ENCODE assay signal across 10 cellular contexts in the genomic region with DNA sequence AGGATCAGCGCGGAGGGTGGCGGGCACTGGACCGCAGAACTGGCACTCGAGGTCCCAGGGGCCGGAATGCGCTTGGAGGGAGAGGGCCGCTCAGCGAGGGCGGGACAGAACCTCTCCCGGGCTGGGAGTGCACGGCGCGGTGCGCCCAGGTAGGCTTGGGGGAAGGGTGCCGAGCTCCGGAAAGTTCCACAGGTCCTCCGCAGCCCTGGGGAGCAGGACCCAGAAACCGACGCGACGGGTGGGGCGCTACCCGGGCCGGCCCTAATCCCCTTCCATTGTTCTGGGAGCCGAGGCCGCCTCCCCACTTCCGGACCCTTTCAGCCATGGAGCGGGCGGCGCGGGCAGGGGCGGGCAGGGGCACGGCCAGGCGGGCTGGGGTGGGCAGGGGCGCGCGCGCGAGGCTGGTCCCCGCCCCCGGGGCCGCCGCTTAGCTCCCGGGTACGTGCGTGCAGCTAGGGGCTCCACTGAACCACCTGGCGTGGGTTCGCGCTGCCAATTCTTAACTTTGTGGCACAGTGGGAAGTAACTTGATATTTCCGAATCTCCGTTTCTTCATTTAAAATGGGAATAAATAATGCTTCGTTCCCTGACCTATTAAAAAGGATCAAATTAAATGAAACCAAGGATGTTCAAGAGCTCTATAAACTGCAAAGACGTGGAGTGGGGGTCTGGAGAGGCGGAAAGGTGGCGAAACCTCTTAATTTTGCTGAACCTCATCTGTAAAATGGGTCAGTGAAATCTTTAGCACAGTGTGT. TPM values are rescaled to one million over a fixed set of nuclear protein-coding genes. Genes with fewer than 3 reads are reported as not detected.
A peak's percentile ranks its signal among the peaks of the same experiment; 100 is the strongest.
DNase-seq lines count a peak whose midpoint lies in the region; ATAC-seq, FAIRE-seq and TF ChIP-seq lines count a peak whose summit lies in the region.
"Had no signal": no experiment of that assay in that cellular context is flagged by ENCODE, and none has a peak within 500 bp of the region (broad histone marks: within the 10 kb centered on the region; RNA-seq: fewer than 3 reads in every experiment).

No MANE protein-coding gene starts in this region.

- FAIRE-seq in frontal cortex (lab: Jason Lieb, UNC), result no peak

- H3K9ac ChIP-seq in duodenal mucosa (ENCODE audit: low read depth in 1 of 2, low read length in 2 of 2), result peak overlapping the region in 1 of 2 donors; percentile 18

- no peaks in the 10 kb centered on the region for H3K9me3 ChIP-seq in duodenal mucosa (ENCODE audit: control insufficient read depth in 1 of 2, low read length in 2 of 2)
- no peaks in the 10 kb centered on the region for H3K9me3 ChIP-seq in mesodermal cell (ENCODE audit: control insufficient read depth, low read length)
- no peaks in the 10 kb centered on the region for H3K9me3 ChIP-seq in upper lobe of right lung

- intact Hi-C loops in upper lobe of right lung (cut with DNase I), result no loop called here

- H3K4me3 Mint-ChIP-seq in activated T-cell treated with anti-CD3 and anti-CD28 coated beads, Interleukin-2, amount 50 U/mL, for 72 hours, result peak overlapping the region; percentile 60 to 72

- DNase-seq in activated T-cell treated with anti-CD3 and anti-CD28 coated beads, Interleukin-2, amount 50 U/mL, for 72 hours, result no peak
- DNase-seq in activated T-cell treated with anti-CD3 and anti-CD28 coated beads, Interleukin-2, amount 50 U/mL, for 1 hour, result no peak
- DNase-seq in upper lobe of right lung (no peak), T-helper 1 cell (no peak), frontal cortex (ENCODE audit: low spot score in 2 of 2) (no peak)
- no peak for DNase-seq in stimulated activated CD4-positive, alpha-beta T cell treated with anti-CD3 and anti-CD28 coated beads, Interleukin-2, amount 100 ng/mL, for 24 hours
- DNase-seq: DND-41 had no signal

- WGBS in mesodermal cell (ENCODE audit: insufficient coverage in 2 of 2), 2 experiments, result 9 to 10% methylated on average over 29 to 50 of the region's 56 CpGs

- H3K27ac ChIP-seq in duodenal mucosa (ENCODE audit: low read depth, low read length), result no peak overlapping the region
- no peak overlapping the region for H3K27ac ChIP-seq in mesodermal cell (ENCODE audit: low read depth, low read length, severe bottlenecking)
- no peak overlapping the region for H3K27ac ChIP-seq in upper lobe of right lung

- no peak overlapping the region for H3K27ac Mint-ChIP-seq in activated T-cell treated with anti-CD3 and anti-CD28 coated beads, Interleukin-2, amount 50 U/mL, for 72 hours

- H3K4me1 ChIP-seq in duodenal mucosa (ENCODE audit: control insufficient read depth in 1 of 2, insufficient read depth in 2 of 2, low read length in 2 of 2) (peaks cover 0 to 6% of the 10 kb centered on the region in 2 donors), mesodermal cell (ENCODE audit: control insufficient read depth, insufficient read depth, low read length, poor library complexity, severe bottlenecking) (peaks cover 4% of the 10 kb centered on the region), upper lobe of right lung (no peaks in the 10 kb centered on the region)

- no peaks in the 10 kb centered on the region for H3K36me3 Mint-ChIP-seq in activated T-cell treated with anti-CD3 and anti-CD28 coated beads, Interleukin-2, amount 50 U/mL, for 72 hours (ENCODE audit: insufficient read depth in 2 of 2)

- no peaks in the 10 kb centered on the region for H3K36me3 ChIP-seq in duodenal mucosa (ENCODE audit: control insufficient read depth in 1 of 2, insufficient read depth in 2 of 2, low read length in 2 of 2)
- H3K36me3 ChIP-seq in mesodermal cell (ENCODE audit: control insufficient read depth, insufficient read depth, low read length), result no peaks in the 10 kb centered on the region
- no peaks in the 10 kb centered on the region for H3K36me3 ChIP-seq in upper lobe of right lung

- peak; percentile 20 to 51 for ATAC-seq in activated T-cell treated with anti-CD3 and anti-CD28 coated beads, Interleukin-2, amount 50 U/mL, for 72 hours (replicated peaks in 1 of 2)
- peak; percentile 47 for ATAC-seq in upper lobe of right lung

- no peak for TF ChIP-seq CTCF in upper lobe of right lung (IDR thresholded peaks at IDR 0.05)

- peaks cover 15% of the 10 kb centered on the region for H3K4me1 Mint-ChIP-seq in activated T-cell treated with anti-CD3 and anti-CD28 coated beads, Interleukin-2, amount 50 U/mL, for 72 hours (ENCODE audit: low read depth)

- H3K27me3 ChIP-seq in duodenal mucosa (ENCODE audit: control insufficient read depth in 1 of 2, insufficient read depth in 2 of 2, low read length in 2 of 2), result peaks cover 24 to 28% of the 10 kb centered on the region in 2 donors
- peaks cover 24% of the 10 kb centered on the region for H3K27me3 ChIP-seq in upper lobe of right lung

- H3K4me3 ChIP-seq in duodenal mucosa (ENCODE audit: low read depth in 1 of 2, low read length in 2 of 2) (peak overlapping the region; percentile 43), mesodermal cell (ENCODE audit: extremely low read depth, insufficient read depth, low read length, poor library complexity, severe bottlenecking) (peak overlapping the region; percentile 25), upper lobe of right lung (peak overlapping the region; percentile 39)

- H3K27me3 Mint-ChIP-seq in activated T-cell treated with anti-CD3 and anti-CD28 coated beads, Interleukin-2, amount 50 U/mL, for 72 hours (ENCODE audit: low read depth), result peaks cover 71% of the 10 kb centered on the region

- no peaks in the 10 kb centered on the region for H3K9me3 Mint-ChIP-seq in activated T-cell treated with anti-CD3 and anti-CD28 coated beads, Interleukin-2, amount 50 U/mL, for 72 hours

RNA-seq across cellular contexts. Expression of a gene that starts 20.7 kb away (rescaled TPM):
- under 1 TPM; 0.22 to 0.69 TPM for total RNA-seq in activated T-cell treated with anti-CD3 and anti-CD28 coated beads, Interleukin-2, amount 50 U/mL, for 72 hours
- polyA plus RNA-seq in mesodermal cell (2013, experiment 1 of 2), result 0.26 TPM
- 0.15 TPM for polyA plus RNA-seq in mesodermal cell (2013, experiment 2 of 2)
- total RNA-seq in upper lobe of right lung (1.8 TPM), frontal cortex (0.41 TPM)
- total RNA-seq: lung microvascular endothelial cell had no signal

RNA-seq across cellular contexts. Expression of a gene that starts 53.9 kb away (rescaled TPM):
- 100 to 1,000 TPM; 196 to 201 TPM for total RNA-seq in activated T-cell treated with anti-CD3 and anti-CD28 coated beads, Interleukin-2, amount 50 U/mL, for 72 hours
- polyA plus RNA-seq in mesodermal cell (2013, experiment 1 of 2), result 0.74 TPM
- 0.51 TPM for polyA plus RNA-seq in mesodermal cell (2013, experiment 2 of 2)
- total RNA-seq in upper lobe of right lung (7.3 TPM), frontal cortex (not detected)
- total RNA-seq: lung microvascular endothelial cell had no signal

Comparison
In these comparisons a context has a peak if more than half of its experiments do, and no peak if none do; other contexts are left out.
1. RNA of a gene that starts 53.9 kb away (total RNA-seq): 196 to 201 TPM in activated T-cell treated with anti-CD3 and anti-CD28 coated beads, Interleukin-2, amount 50 U/mL, for 72 hours; 7.3 TPM in upper lobe of right lung (single experiment) and not detected in frontal cortex (single experiment); every median in the first group is over 10 times any median in the second.
2. Peak in every context shown above with its lines, with median percentiles within 50 percentile points of each other: H3K4me3 ChIP-seq.